ENCODE assay signal across 1 cellular context in the genomic region with DNA sequence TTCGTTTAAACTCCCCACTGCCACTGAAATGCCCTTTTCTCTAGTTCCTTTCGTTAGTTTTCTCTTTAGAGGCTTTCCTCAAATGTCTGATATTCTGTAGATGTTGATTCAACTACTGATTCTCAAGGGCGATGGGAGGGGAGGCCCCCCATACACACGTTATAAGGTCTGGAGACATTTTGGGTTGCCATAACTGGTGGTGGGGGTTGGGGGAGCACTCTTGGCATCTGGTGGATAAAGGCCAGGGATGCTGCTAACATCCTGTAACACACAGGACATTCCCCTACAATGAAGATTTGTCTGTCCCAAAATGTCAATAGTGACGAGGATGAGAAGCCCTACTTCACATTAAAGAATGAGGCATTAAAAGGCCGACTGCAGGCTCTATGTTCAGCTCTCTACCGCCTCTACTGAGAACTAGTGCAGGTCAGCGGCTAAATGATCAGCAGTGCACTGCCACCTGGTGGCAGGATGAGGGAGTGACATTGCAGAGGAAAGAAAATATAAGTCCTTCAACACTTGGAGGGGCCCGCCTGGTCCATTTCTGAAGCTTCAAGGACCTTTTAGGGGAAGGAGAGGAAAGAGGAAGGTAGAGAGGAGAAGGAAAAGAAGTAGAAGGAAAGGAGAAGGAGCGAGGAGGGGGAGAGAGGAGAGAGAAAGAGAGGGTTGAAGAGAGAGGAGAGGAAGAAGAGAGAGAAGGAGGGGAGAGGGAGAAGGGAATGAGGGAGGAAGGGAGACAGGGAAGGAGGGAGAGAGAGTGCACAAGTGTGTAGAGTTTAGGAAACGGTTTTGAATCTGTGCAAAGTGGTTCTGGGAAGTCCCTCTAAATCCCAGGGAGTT.
A peak's percentile ranks its signal among the peaks of the same experiment; 100 is the strongest.
TF ChIP-seq lines count a peak whose summit lies in the region.

No MANE protein-coding gene starts in this region.

TF ChIP-seq in K562, 482 proteins besides CTCF, POLR2A, EP300 and RAD21 (continued from another document and continues in another):
- TF ChIP-seq RCOR1 (IDR thresholded peaks at IDR 0.05; ENCODE audit: borderline replicate concordance in 1 of 2, low read depth in 2 of 2, low read length in 2 of 2) (0 out of 4 replicates have a peak, but pooled peaks of 1 of the 2 experiments have one; percentile 27), NFIC (IDR thresholded peaks at IDR 0.05) (peak; percentile 38; the same call in 1 of the 2 replicates), CREM (IDR thresholded peaks at IDR 0.05; ENCODE audit: low read depth) (peak; percentile 58), ZNF77 (CRISPR knock-in tag; IDR thresholded peaks at IDR 0.05) (no peak), HCFC1 (IDR thresholded peaks at IDR 0.05; ENCODE audit: low read depth, low read length) (peak; percentile 30; the same call in 1 of the 2 replicates), JUNB (CRISPR knock-in tag; conservative IDR thresholded peaks at IDR 0.05) (no peak), HDGF (IDR thresholded peaks at IDR 0.05) (peak; percentile 29; the same call in 1 of the 2 replicates), ZNF143 (CRISPR knock-in tag; IDR thresholded peaks at IDR 0.05) (no peak), DPF2 (IDR thresholded peaks at IDR 0.05) (no peak), SMC3 (conservative IDR thresholded peaks at IDR 0.05; ENCODE audit: insufficient read depth, low read depth, low read length) (peak; percentile 93), HIVEP1 (CRISPR knock-in tag; IDR thresholded peaks at IDR 0.05) (no peak), ETV5 (CRISPR knock-in tag; IDR thresholded peaks at IDR 0.05; ENCODE audit: low read depth) (0 out of 2 replicates have a peak, but pooled peaks have one; percentile 24), ZNF75A (CRISPR knock-in tag; IDR thresholded peaks at IDR 0.05) (no peak), IRF2 (CRISPR knock-in tag; IDR thresholded peaks at IDR 0.05) (no peak), JUND (IDR thresholded peaks at IDR 0.05; ENCODE audit: borderline replicate concordance, low read depth, low read length) (peak; percentile 55; the same call in 1 of the 2 replicates), JUND (tag; IDR thresholded peaks at IDR 0.05; ENCODE audit: borderline replicate concordance, low read depth, low read length) (no peak), EZH2 (IDR thresholded peaks at IDR 0.05; ENCODE audit: borderline replicate concordance, low read depth, low read length) (no peak), NCOA2 (IDR thresholded peaks at IDR 0.05; ENCODE audit: partially characterized antibody in 2 of 2) (no peak), RB1 (IDR thresholded peaks at IDR 0.05; ENCODE audit: low read depth) (peak; percentile 19; the same call in 1 of the 2 replicates), BACH1 (tag; IDR thresholded peaks at IDR 0.05) (no peak), FOXP1 (CRISPR knock-in tag; IDR thresholded peaks at IDR 0.05) (no peak), MTA3 (IDR thresholded peaks at IDR 0.05; ENCODE audit: borderline replicate concordance) (0 out of 2 replicates have a peak, but pooled peaks have one; percentile 23)
- TF ChIP-seq, protein P1, sequence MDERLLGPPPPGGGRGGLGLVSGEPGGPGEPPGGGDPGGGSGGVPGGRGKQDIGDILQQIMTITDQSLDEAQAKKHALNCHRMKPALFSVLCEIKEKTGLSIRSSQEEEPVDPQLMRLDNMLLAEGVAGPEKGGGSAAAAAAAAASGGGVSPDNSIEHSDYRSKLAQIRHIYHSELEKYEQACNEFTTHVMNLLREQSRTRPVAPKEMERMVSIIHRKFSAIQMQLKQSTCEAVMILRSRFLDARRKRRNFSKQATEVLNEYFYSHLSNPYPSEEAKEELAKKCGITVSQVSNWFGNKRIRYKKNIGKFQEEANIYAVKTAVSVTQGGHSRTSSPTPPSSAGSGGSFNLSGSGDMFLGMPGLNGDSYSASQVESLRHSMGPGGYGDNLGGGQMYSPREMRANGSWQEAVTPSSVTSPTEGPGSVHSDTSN (CRISPR knock-in tag; IDR thresholded peaks at IDR 0.05; ENCODE audit: low read depth) = no peak
- TF ChIP-seq, protein P1 (tag; conservative IDR thresholded peaks at IDR 0.05; ENCODE audit: low read depth) = peak; percentile 33; the same call in 1 of the 2 replicates
- TF ChIP-seq, protein P2, sequence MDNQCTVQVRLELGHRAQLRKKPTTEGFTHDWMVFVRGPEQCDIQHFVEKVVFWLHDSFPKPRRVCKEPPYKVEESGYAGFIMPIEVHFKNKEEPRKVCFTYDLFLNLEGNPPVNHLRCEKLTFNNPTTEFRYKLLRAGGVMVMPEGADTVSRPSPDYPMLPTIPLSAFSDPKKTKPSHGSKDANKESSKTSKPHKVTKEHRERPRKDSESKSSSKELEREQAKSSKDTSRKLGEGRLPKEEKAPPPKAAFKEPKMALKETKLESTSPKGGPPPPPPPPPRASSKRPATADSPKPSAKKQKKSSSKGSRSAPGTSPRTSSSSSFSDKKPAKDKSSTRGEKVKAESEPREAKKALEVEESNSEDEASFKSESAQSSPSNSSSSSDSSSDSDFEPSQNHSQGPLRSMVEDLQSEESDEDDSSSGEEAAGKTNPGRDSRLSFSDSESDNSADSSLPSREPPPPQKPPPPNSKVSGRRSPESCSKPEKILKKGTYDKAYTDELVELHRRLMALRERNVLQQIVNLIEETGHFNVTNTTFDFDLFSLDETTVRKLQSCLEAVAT (IDR thresholded peaks at IDR 0.05) = peak; percentile 35 to 86; a peak in 2 of 4 replicates
- TF ChIP-seq, protein P3, sequence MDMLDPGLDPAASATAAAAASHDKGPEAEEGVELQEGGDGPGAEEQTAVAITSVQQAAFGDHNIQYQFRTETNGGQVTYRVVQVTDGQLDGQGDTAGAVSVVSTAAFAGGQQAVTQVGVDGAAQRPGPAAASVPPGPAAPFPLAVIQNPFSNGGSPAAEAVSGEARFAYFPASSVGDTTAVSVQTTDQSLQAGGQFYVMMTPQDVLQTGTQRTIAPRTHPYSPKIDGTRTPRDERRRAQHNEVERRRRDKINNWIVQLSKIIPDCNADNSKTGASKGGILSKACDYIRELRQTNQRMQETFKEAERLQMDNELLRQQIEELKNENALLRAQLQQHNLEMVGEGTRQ (CRISPR knock-in tag; IDR thresholded peaks at IDR 0.05) = no peak
- TF ChIP-seq, protein P4, sequence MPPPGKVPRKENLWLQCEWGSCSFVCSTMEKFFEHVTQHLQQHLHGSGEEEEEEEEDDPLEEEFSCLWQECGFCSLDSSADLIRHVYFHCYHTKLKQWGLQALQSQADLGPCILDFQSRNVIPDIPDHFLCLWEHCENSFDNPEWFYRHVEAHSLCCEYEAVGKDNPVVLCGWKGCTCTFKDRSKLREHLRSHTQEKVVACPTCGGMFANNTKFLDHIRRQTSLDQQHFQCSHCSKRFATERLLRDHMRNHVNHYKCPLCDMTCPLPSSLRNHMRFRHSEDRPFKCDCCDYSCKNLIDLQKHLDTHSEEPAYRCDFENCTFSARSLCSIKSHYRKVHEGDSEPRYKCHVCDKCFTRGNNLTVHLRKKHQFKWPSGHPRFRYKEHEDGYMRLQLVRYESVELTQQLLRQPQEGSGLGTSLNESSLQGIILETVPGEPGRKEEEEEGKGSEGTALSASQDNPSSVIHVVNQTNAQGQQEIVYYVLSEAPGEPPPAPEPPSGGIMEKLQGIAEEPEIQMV (tag; conservative IDR thresholded peaks at IDR 0.05; ENCODE audit: low read depth) = 0 out of 2 replicates have a peak, but pooled peaks have one; percentile 33
- TF ChIP-seq, protein P5, sequence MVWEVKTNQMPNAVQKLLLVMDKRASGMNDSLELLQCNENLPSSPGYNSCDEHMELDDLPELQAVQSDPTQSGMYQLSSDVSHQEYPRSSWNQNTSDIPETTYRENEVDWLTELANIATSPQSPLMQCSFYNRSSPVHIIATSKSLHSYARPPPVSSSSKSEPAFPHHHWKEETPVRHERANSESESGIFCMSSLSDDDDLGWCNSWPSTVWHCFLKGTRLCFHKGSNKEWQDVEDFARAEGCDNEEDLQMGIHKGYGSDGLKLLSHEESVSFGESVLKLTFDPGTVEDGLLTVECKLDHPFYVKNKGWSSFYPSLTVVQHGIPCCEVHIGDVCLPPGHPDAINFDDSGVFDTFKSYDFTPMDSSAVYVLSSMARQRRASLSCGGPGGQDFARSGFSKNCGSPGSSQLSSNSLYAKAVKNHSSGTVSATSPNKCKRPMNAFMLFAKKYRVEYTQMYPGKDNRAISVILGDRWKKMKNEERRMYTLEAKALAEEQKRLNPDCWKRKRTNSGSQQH (CRISPR knock-in tag; IDR thresholded peaks at IDR 0.05) = 0 out of 2 replicates have a peak, but pooled peaks have one; percentile 73
- TF ChIP-seq, protein P6, sequence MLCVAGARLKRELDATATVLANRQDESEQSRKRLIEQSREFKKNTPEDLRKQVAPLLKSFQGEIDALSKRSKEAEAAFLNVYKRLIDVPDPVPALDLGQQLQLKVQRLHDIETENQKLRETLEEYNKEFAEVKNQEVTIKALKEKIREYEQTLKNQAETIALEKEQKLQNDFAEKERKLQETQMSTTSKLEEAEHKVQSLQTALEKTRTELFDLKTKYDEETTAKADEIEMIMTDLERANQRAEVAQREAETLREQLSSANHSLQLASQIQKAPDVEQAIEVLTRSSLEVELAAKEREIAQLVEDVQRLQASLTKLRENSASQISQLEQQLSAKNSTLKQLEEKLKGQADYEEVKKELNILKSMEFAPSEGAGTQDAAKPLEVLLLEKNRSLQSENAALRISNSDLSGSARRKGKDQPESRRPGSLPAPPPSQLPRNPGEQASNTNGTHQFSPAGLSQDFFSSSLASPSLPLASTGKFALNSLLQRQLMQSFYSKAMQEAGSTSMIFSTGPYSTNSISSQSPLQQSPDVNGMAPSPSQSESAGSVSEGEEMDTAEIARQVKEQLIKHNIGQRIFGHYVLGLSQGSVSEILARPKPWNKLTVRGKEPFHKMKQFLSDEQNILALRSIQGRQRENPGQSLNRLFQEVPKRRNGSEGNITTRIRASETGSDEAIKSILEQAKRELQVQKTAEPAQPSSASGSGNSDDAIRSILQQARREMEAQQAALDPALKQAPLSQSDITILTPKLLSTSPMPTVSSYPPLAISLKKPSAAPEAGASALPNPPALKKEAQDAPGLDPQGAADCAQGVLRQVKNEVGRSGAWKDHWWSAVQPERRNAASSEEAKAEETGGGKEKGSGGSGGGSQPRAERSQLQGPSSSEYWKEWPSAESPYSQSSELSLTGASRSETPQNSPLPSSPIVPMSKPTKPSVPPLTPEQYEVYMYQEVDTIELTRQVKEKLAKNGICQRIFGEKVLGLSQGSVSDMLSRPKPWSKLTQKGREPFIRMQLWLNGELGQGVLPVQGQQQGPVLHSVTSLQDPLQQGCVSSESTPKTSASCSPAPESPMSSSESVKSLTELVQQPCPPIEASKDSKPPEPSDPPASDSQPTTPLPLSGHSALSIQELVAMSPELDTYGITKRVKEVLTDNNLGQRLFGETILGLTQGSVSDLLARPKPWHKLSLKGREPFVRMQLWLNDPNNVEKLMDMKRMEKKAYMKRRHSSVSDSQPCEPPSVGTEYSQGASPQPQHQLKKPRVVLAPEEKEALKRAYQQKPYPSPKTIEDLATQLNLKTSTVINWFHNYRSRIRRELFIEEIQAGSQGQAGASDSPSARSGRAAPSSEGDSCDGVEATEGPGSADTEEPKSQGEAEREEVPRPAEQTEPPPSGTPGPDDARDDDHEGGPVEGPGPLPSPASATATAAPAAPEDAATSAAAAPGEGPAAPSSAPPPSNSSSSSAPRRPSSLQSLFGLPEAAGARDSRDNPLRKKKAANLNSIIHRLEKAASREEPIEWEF (CRISPR knock-in tag; IDR thresholded peaks at IDR 0.05) = no peak
- TF ChIP-seq, protein P7, sequence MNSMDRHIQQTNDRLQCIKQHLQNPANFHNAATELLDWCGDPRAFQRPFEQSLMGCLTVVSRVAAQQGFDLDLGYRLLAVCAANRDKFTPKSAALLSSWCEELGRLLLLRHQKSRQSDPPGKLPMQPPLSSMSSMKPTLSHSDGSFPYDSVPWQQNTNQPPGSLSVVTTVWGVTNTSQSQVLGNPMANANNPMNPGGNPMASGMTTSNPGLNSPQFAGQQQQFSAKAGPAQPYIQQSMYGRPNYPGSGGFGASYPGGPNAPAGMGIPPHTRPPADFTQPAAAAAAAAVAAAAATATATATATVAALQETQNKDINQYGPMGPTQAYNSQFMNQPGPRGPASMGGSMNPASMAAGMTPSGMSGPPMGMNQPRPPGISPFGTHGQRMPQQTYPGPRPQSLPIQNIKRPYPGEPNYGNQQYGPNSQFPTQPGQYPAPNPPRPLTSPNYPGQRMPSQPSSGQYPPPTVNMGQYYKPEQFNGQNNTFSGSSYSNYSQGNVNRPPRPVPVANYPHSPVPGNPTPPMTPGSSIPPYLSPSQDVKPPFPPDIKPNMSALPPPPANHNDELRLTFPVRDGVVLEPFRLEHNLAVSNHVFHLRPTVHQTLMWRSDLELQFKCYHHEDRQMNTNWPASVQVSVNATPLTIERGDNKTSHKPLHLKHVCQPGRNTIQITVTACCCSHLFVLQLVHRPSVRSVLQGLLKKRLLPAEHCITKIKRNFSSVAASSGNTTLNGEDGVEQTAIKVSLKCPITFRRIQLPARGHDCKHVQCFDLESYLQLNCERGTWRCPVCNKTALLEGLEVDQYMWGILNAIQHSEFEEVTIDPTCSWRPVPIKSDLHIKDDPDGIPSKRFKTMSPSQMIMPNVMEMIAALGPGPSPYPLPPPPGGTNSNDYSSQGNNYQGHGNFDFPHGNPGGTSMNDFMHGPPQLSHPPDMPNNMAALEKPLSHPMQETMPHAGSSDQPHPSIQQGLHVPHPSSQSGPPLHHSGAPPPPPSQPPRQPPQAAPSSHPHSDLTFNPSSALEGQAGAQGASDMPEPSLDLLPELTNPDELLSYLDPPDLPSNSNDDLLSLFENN (IDR thresholded peaks at IDR 0.05; ENCODE audit: low read depth in 2 of 2, low read length in 2 of 2) = 0 out of 4 replicates have a peak, but pooled peaks of 1 of the 2 experiments have one; percentile 29
- TF ChIP-seq, protein P8, sequence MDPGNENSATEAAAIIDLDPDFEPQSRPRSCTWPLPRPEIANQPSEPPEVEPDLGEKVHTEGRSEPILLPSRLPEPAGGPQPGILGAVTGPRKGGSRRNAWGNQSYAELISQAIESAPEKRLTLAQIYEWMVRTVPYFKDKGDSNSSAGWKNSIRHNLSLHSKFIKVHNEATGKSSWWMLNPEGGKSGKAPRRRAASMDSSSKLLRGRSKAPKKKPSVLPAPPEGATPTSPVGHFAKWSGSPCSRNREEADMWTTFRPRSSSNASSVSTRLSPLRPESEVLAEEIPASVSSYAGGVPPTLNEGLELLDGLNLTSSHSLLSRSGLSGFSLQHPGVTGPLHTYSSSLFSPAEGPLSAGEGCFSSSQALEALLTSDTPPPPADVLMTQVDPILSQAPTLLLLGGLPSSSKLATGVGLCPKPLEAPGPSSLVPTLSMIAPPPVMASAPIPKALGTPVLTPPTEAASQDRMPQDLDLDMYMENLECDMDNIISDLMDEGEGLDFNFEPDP (CRISPR knock-in tag; IDR thresholded peaks at IDR 0.05) = no peak
- TF ChIP-seq, protein P9, sequence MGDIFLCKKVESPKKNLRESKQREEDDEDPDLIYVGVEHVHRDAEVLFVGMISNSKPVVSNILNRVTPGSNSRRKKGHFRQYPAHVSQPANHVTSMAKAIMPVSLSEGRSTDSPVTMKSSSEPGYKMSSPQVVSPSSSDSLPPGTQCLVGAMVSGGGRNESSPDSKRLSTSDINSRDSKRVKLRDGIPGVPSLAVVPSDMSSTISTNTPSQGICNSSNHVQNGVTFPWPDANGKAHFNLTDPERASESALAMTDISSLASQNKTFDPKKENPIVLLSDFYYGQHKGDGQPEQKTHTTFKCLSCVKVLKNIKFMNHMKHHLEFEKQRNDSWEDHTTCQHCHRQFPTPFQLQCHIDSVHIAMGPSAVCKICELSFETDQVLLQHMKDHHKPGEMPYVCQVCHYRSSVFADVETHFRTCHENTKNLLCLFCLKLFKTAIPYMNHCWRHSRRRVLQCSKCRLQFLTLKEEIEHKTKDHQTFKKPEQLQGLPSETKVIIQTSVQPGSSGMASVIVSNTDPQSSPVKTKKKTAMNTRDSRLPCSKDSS (IDR thresholded peaks at IDR 0.05; ENCODE audit: low read depth, partially characterized antibody) = no peak
